Comparison of ENCODE assay signal across 30 cellular contexts in genomic region chr14:96722751-96723150, GRCh38.
"Had no signal": no experiment of that assay in that cellular context is flagged by ENCODE, and none has a peak within 500 bp of the region (broad histone marks: within the 10 kb centered on the region; RNA-seq: fewer than 3 reads in every experiment).

No MANE protein-coding gene starts in this region.

- H3K27ac Mint-ChIP-seq: dendritic cell treated with granulocyte-macrophage colony-stimulating factor and Interleukin-4, amounts not matched to agents 40 ng/mL and 50 ng/mL, for 4 days; natural killer cell had no signal

- H3K4me3 Mint-ChIP-seq: dendritic cell treated with granulocyte-macrophage colony-stimulating factor and Interleukin-4, amounts not matched to agents 40 ng/mL and 50 ng/mL, for 4 days; natural killer cell; neural crest cell had no signal

- H3K36me3 ChIP-seq: esophagus squamous epithelium, heart right ventricle, lower lobe of right lung, prostate gland, thoracic aorta, tibial nerve, upper lobe of right lung, vagina had no signal

- H3K4me1 Mint-ChIP-seq: natural killer cell had no signal

- H3K27me3 ChIP-seq: tibial nerve, upper lobe of right lung, vagina had no signal

- DNase-seq: central memory CD4-positive, alpha-beta T cell; effector memory CD4-positive, alpha-beta T cell; erythroblast; esophagus squamous epithelium; foreskin melanocyte; glutamatergic neuron; heart right ventricle; hippocampal formation; left colon; left ventricle myocardium superior; lower lobe of right lung; natural killer cell; nucleus accumbens; right cardiac atrium; small intestine; stimulated activated CD4-positive, alpha-beta T cell treated with anti-CD3 and anti-CD28 coated beads, Interleukin-1b, Interleukin-23, amount 100 ng/mL, for 48 hours; stimulated activated CD4-positive, alpha-beta T cell treated with anti-CD3 and anti-CD28 coated beads, Interleukin-4, amount 100 ng/mL, for 1 hour; stimulated activated CD8-positive, alpha-beta memory T cell treated with anti-CD3 and anti-CD28 coated beads, Interleukin-4, amount 100 ng/mL, for 48 hours; stimulated activated naive CD4-positive, alpha-beta T cell treated with Interleukin-2 at 50 U/mL for 16 hours; substantia nigra; upper lobe of right lung had no signal

- H3K36me3 Mint-ChIP-seq: natural killer cell had no signal

- H3K9me3 Mint-ChIP-seq: dendritic cell treated with granulocyte-macrophage colony-stimulating factor and Interleukin-4, amounts not matched to agents 40 ng/mL and 50 ng/mL, for 4 days; natural killer cell had no signal

- FAIRE-seq: colon, endothelial cell of umbilical vein, islet of Langerhans, small intestine had no signal

- H3K4me3 ChIP-seq: esophagus squamous epithelium, heart right ventricle, lower lobe of right lung, prostate gland, thoracic aorta, tibial nerve, upper lobe of right lung, vagina had no signal
